In the genomic region with DNA sequence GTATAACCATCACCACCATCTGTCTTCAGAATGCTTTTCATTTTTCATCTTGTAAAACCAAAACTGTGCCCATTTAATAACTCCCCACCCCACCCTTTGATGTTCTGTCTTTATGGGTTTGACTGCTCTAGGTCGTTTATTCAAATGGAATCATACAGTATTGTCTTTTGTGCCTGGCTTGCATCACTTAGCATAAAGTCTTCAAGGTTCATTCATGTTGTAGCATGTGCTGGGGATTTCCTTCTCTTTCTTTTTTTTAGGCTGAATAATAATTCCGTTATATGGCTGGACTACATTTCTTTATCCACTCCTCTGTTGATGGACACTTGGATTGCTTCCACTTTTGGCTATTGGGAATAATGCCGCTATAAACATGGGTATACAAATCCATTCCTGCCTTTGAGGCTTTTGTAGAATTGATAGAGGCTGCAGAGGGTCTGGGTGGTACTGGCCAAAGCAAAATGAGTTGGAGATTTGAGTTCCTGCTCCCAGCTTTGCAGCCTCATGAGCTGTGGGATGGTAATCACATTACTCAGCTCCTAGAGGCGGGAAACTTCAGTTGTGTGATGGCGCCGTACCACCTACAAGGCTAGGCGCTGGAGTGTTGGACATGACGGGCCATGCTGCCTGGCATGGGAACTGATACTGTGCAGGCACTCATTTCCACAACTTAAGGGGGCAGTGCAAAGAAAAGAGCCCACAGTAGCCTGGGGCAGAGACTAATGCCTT, we compare ENCODE assay signal across 21 cellular contexts.
"Had no signal": no experiment of that assay in that cellular context is flagged by ENCODE, and none has a peak within 500 bp of the region (broad histone marks: within the 10 kb centered on the region; RNA-seq: fewer than 3 reads in every experiment).

No MANE protein-coding gene starts in this region.

- ATAC-seq: naive thymus-derived CD8-positive, alpha-beta T cell; psoas muscle had no signal

- H3K9me3 Mint-ChIP-seq: activated naive CD8-positive, alpha-beta T cell treated with anti-CD3 and anti-CD28 coated beads for 36 hours; mesothelial cell of epicardium; naive thymus-derived CD8-positive, alpha-beta T cell; stimulated activated naive CD8-positive, alpha-beta T cell treated with anti-CD3 and anti-CD28 coated beads, Interleukin-15, Interleukin-2, amounts not matched to agents 100 ng/mL and 50 ng/mL, for 24 hours had no signal

- H3K27me3 ChIP-seq: cardiac muscle cell, esophagus squamous epithelium, right atrium auricular region, thyroid gland had no signal

- H3K9me3 ChIP-seq: esophagus squamous epithelium, psoas muscle, right atrium auricular region, thyroid gland had no signal

- H3K27ac Mint-ChIP-seq: activated naive CD8-positive, alpha-beta T cell treated with anti-CD3 and anti-CD28 coated beads for 36 hours; mesothelial cell of epicardium; naive thymus-derived CD8-positive, alpha-beta T cell; stimulated activated naive CD8-positive, alpha-beta T cell treated with anti-CD3 and anti-CD28 coated beads, Interleukin-15, Interleukin-2, amounts not matched to agents 100 ng/mL and 50 ng/mL, for 24 hours had no signal

- H3K27ac ChIP-seq: cardiac muscle cell, psoas muscle had no signal

- H3K4me1 Mint-ChIP-seq: activated naive CD8-positive, alpha-beta T cell treated with anti-CD3 and anti-CD28 coated beads for 36 hours had no signal

- H3K27me3 Mint-ChIP-seq: activated naive CD8-positive, alpha-beta T cell treated with anti-CD3 and anti-CD28 coated beads for 36 hours; naive thymus-derived CD8-positive, alpha-beta T cell; stimulated activated naive CD8-positive, alpha-beta T cell treated with anti-CD3 and anti-CD28 coated beads, Interleukin-15, Interleukin-2, amounts not matched to agents 100 ng/mL and 50 ng/mL, for 24 hours had no signal

- DNase-seq: activated CD8-positive, alpha-beta memory T cell treated with anti-CD3 and anti-CD28 coated beads for 24 hours; activated CD8-positive, alpha-beta memory T cell treated with anti-CD3 and anti-CD28 coated beads, Interleukin-2, amount 50 U/mL, for 4 hours; activated naive CD4-positive, alpha-beta T cell treated with Interleukin-2 at 50 U/mL for 16 hours; activated naive CD8-positive, alpha-beta T cell treated with anti-CD3 and anti-CD28 coated beads for 36 hours; activated T-cell treated with anti-CD3 and anti-CD28 coated beads, Interleukin-2, amount 50 U/mL, for 48 hours; dermis blood vessel endothelial cell; effector memory CD4-positive, alpha-beta T cell; esophagus squamous epithelium; kidney; naive thymus-derived CD8-positive, alpha-beta T cell; psoas muscle; stimulated activated CD4-positive, alpha-beta T cell treated with anti-CD3 and anti-CD28 coated beads, Interleukin-12 subunit alpha, Interleukin-12 subunit beta, amount 100 ng/mL, for 4 hours; stimulated activated CD4-positive, alpha-beta T cell treated with anti-CD3 and anti-CD28 coated beads, Interleukin-4, amount 100 ng/mL, for 4 hours; substantia nigra; T-helper 1 cell had no signal

- H3K4me3 ChIP-seq: cardiac muscle cell, esophagus squamous epithelium, lung, psoas muscle, right atrium auricular region, thyroid gland had no signal

- H3K4me3 Mint-ChIP-seq: activated naive CD8-positive, alpha-beta T cell treated with anti-CD3 and anti-CD28 coated beads for 36 hours; mesothelial cell of epicardium; naive thymus-derived CD8-positive, alpha-beta T cell; stimulated activated naive CD8-positive, alpha-beta T cell treated with anti-CD3 and anti-CD28 coated beads, Interleukin-15, Interleukin-2, amounts not matched to agents 100 ng/mL and 50 ng/mL, for 24 hours had no signal

- H3K36me3 ChIP-seq: cardiac muscle cell, right atrium auricular region, thyroid gland had no signal
